Comparison of ENCODE assay signal across 2 cellular contexts in the genomic region with DNA sequence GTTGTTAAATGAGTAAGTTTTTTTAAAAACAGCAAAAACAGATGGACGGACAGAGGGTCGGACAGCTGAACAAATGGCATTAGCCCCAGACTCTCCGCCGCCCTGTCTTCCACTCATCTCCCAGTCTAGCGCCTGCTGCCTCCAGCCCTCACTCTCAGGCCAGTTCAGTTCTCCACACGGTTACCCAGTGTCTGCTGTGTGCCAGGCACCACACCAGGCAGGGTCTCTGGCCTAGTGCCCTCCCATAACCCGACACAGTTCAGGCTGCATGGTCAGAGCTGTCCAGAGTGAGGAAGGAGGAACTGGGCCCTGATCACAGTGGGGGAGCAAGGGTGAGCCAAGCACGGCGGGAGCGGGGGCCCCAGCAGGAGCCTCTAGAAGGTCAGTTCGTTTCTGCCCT.
TF ChIP-seq lines count a peak whose summit lies in the region.

No MANE protein-coding gene starts in this region.

TF ChIP-seq in IMR-90, 13 proteins besides CTCF, POLR2A, EP300 and RAD21:
- no peak for TF ChIP-seq MAFK (IDR thresholded peaks at IDR 0.05; ENCODE audit: low read depth, low read length)

TF ChIP-seq in H1, 55 proteins besides CTCF, POLR2A, EP300 and RAD21:
- TF ChIP-seq, protein P1, sequence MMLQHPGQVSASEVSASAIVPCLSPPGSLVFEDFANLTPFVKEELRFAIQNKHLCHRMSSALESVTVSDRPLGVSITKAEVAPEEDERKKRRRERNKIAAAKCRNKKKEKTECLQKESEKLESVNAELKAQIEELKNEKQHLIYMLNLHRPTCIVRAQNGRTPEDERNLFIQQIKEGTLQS (IDR thresholded peaks at IDR 0.05; ENCODE audit: insufficient read depth, low read depth, low read length) = no peak
- TF ChIP-seq CBX8 (IDR thresholded peaks at IDR 0.05; ENCODE audit: borderline replicate concordance, low read depth, low read length) (no peak), NANOG (IDR thresholded peaks at IDR 0.05; ENCODE audit: insufficient read depth, low read depth, low read length, poor library complexity, severe bottlenecking) (no peak)
